In genomic region chr4:101205878-101206277, GRCh38 we compare ENCODE assay signal across 8 cellular contexts.
DNase-seq lines count a peak whose midpoint lies in the region; ATAC-seq and TF ChIP-seq lines count a peak whose summit lies in the region.

No MANE protein-coding gene starts in this region.

- no peaks in the 10 kb centered on the region for H3K27me3 ChIP-seq in tibial artery

- no peaks in the 10 kb centered on the region for H3K9me3 ChIP-seq in tibial artery

- no peak for TF ChIP-seq CTCF in tibial artery (IDR thresholded peaks at IDR 0.05)

- DNase-seq in CMK (ENCODE audit: low read depth) (peak; percentile 49), KG1 (lab: John Stamatoyannopoulos, UW) (peak; percentile 34), renal cortical epithelial cell (ENCODE audit: low read depth) (peak; percentile 47), globus pallidus (ENCODE audit: low spot score) (no peak), tibial artery (no peak), HEK293T (ENCODE audit: extremely low spot score) (no peak)
- DNase-seq in activated effector memory CD4-positive, alpha-beta T cell treated with anti-CD3 and anti-CD28 coated beads, Interleukin-2, amount 50 U/mL, for 16 hours: peak; percentile 71

- no peak overlapping the region for H3K27ac ChIP-seq in tibial artery

- peak; percentile 95 for ATAC-seq in GM21717 (IDR thresholded peaks at IDR 0.05; ENCODE audit: unreplicated experiment)

- CTCF ChIA-PET in HEK293T (lab: Yijun Ruan, JAX): no interaction called here

- POLR2A ChIA-PET in HEK293T (lab: Yijun Ruan, JAX): no interaction called here

- intact Hi-C loops in tibial artery (cut with DNase I; ENCODE audit: low total_unique reads): no loop called here

- H3K4me1 ChIP-seq in tibial artery: peaks cover 0 to 3% (median under 1%) of the 10 kb centered on the region in 4 donors

- H3K36me3 ChIP-seq in tibial artery: no peaks in the 10 kb centered on the region

- H3K4me3 ChIP-seq in tibial artery: no peak overlapping the region

TF ChIP-seq in HEK293T, 16 proteins besides CTCF, POLR2A, EP300 and RAD21:
- no peak for TF ChIP-seq FOXK2 (IDR thresholded peaks at IDR 0.05)
- no peak for TF ChIP-seq ARNT (IDR thresholded peaks at IDR 0.05)
- no peak for TF ChIP-seq L3MBTL2 (conservative IDR thresholded peaks at IDR 0.05)
- TF ChIP-seq PKNOX1 (IDR thresholded peaks at IDR 0.05): no peak
- TF ChIP-seq LEF1 (IDR thresholded peaks at IDR 0.05; ENCODE audit: borderline replicate concordance): no peak
- TF ChIP-seq TARDBP (IDR thresholded peaks at IDR 0.05): no peak
- no peak for TF ChIP-seq NFRKB (IDR thresholded peaks at IDR 0.05)
- TF ChIP-seq ZNF384 (IDR thresholded peaks at IDR 0.05): no peak
- no peak for TF ChIP-seq BHLHE40 (IDR thresholded peaks at IDR 0.05; ENCODE audit: borderline replicate concordance)
- TF ChIP-seq CTBP1 (IDR thresholded peaks at IDR 0.05; ENCODE audit: borderline replicate concordance): no peak
- TF ChIP-seq HDGF (IDR thresholded peaks at IDR 0.05; ENCODE audit: borderline replicate concordance): no peak
- TF ChIP-seq SUZ12 (IDR thresholded peaks at IDR 0.05): no peak
- no peak for TF ChIP-seq ELF4 (IDR thresholded peaks at IDR 0.05)
- no peak for TF ChIP-seq SP1 (IDR thresholded peaks at IDR 0.05)
- no peak for TF ChIP-seq FOXM1 (IDR thresholded peaks at IDR 0.05; ENCODE audit: borderline replicate concordance)
- no peak for TF ChIP-seq FOXA1 (IDR thresholded peaks at IDR 0.05)

Comparison
In these comparisons a context has a peak if more than half of its experiments do, and no peak if none do; other contexts are left out.
1. DNase-seq: peak in CMK (single experiment), KG1 (single experiment), activated effector memory CD4-positive, alpha-beta T cell treated with anti-CD3 and anti-CD28 coated beads, Interleukin-2, amount 50 U/mL, for 16 hours (single experiment) and renal cortical epithelial cell (single experiment); none in globus pallidus (single experiment), tibial artery (0 of 2) and HEK293T (single experiment).